ENCODE assay signal across 16 cellular contexts in the genomic region with DNA sequence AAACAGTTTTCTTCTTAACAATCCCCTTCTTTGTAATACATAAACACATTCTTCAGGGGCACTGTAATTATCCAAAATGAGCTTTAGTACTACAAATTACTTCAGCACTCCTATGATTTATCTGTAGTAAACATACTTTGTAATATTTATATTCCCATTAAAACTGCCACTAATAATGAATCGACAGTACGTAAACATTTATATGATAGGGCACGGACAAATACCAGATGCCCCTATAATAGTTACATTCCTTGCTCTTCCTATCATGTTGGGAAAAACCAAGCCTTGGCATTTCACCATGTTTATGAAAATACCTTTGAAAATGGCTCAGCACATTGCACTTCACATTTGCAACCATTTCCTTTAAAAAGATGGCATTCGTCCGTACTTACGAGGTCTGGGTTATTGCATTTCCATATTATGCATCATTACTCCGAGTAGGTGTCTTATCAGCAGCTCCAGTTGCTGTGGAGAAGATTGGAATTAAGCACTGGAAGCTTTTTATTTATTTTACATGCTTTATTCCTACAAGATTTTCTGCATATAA.
DNase-seq lines count a peak whose midpoint lies in the region; ATAC-seq and TF ChIP-seq lines count a peak whose summit lies in the region.
"Had no signal": no experiment of that assay in that cellular context is flagged by ENCODE, and none has a peak within 500 bp of the region (broad histone marks: within the 10 kb centered on the region; RNA-seq: fewer than 3 reads in every experiment).

No MANE protein-coding gene starts in this region.

- dilution Hi-C loops in IMR-90 (cut with HindIII; ENCODE audit: low sequenced_read_pairs, unreplicated experiment) = no loop called here

- H3K27ac ChIP-seq in IMR-90 (ENCODE audit: insufficient read depth, low read length) = no peak overlapping the region
- no peak overlapping the region for H3K27ac ChIP-seq in PC-3 (ENCODE audit: low read length)
- H3K27ac ChIP-seq in rectal smooth muscle tissue (ENCODE audit: low read depth, low read length) = no peak overlapping the region
- H3K27ac ChIP-seq in A673 (ENCODE audit: low read depth, low read length, poor library complexity, severe bottlenecking) = no peak overlapping the region
- H3K27ac ChIP-seq: SJCRH30 had no signal

- no peak for TF ChIP-seq RAD21 in IMR-90 (IDR thresholded peaks at IDR 0.05; ENCODE audit: low read length)

- intact Hi-C loops in IMR-90 (cut with micrococcal nuclease) = no loop called here
- intact Hi-C loops in PC-3 (cut with micrococcal nuclease) = no loop called here
- intact Hi-C loops in A673 (cut with micrococcal nuclease; ENCODE audit: unreplicated experiment) = no loop called here

- no peak overlapping the region for H4K91ac ChIP-seq in IMR-90 (ENCODE audit: insufficient read depth, low read depth, low read length)

- no peaks in the 10 kb centered on the region for H3F3A ChIP-seq in PC-3 (ENCODE audit: low read length, unreplicated experiment)

- H2BK20ac ChIP-seq in IMR-90 (ENCODE audit: low read depth, low read length) = no peak overlapping the region

- in situ Hi-C loops in IMR-90 (cut with MboI; ENCODE audit: low sequenced_read_pairs) = loop anchor here (25.0 kb wide), 1 partner anchor 642 kb away; no protein-coding TSS in a partner anchor

- H3K9ac ChIP-seq in IMR-90 (ENCODE audit: low read depth, low read length) (no peak overlapping the region; the same call in 1 of the 2 replicates), PC-3 (ENCODE audit: low read length) (no peak overlapping the region), rectal smooth muscle tissue (ENCODE audit: low read length) (no peak overlapping the region)

- H4K20me1 ChIP-seq in IMR-90 (ENCODE audit: insufficient read depth, low read length) (no peaks in the 10 kb centered on the region), PC-3 (ENCODE audit: low read length) (no peaks in the 10 kb centered on the region)

- H4K5ac ChIP-seq in IMR-90 (ENCODE audit: low read depth, low read length) = peak overlapping the region; percentile 23; the same call in 1 of the 2 replicates

- H3K9me1 ChIP-seq in IMR-90 (ENCODE audit: insufficient read depth, low read length) = no peaks in the 10 kb centered on the region

- H2AFZ ChIP-seq in IMR-90 (replicated peaks; ENCODE audit: low read length, poor library complexity) = no peak overlapping the region
- H2AFZ ChIP-seq in PC-3 (ENCODE audit: low read length) = peak overlapping the region; percentile 20; the same call in 1 of the 2 replicates

- CTCF ChIA-PET in IMR-90 (lab: Yijun Ruan, JAX) = interaction anchor here (0.7 kb wide), 1 partner anchor 12 kb away, joined by 3 read pairs; no protein-coding TSS in a partner anchor
- CTCF ChIA-PET in PC-3 (lab: Charles Lee) = no interaction called here
- CTCF ChIA-PET in A673 (lab: Charles Lee) = no interaction called here

- H3K23ac ChIP-seq in IMR-90 (ENCODE audit: low read depth, low read length) = no peak overlapping the region

- no peak overlapping the region for H3K14ac ChIP-seq in IMR-90 (replicated peaks; ENCODE audit: low read depth, low read length)

- POLR2A ChIA-PET in IMR-90 (lab: Charles Lee; ENCODE audit: unreplicated experiment) (interaction anchor here (0.6 kb wide), 1 partner anchor 8 kb away, joined by 4 read pairs; no protein-coding TSS in a partner anchor), PC-3 (lab: Charles Lee; ENCODE audit: unreplicated experiment) (no interaction called here), A673 (lab: Charles Lee; ENCODE audit: low non-redundant PET) (no interaction called here)

- no peaks in the 10 kb centered on the region for H3K79me1 ChIP-seq in IMR-90 (ENCODE audit: low read depth in 1 of 2, low read length in 2 of 2)

- no peak overlapping the region for H2AK5ac ChIP-seq in IMR-90 (ENCODE audit: low read depth, low read length)

- no peak overlapping the region for H4K8ac ChIP-seq in IMR-90 (ENCODE audit: low read depth in 2 of 2, low read length in 2 of 2)

- no peaks in the 10 kb centered on the region for H3K9me2 ChIP-seq in PC-3 (replicated peaks; ENCODE audit: low read length)

- H3K79me2 ChIP-seq in PC-3 (ENCODE audit: low read length) = no peaks in the 10 kb centered on the region

- H3K36me3 ChIP-seq in IMR-90 (ENCODE audit: control insufficient read depth, insufficient read depth, low read length) = no peaks in the 10 kb centered on the region
- H3K36me3 ChIP-seq in PC-3 (ENCODE audit: low read depth, low read length) = no peaks in the 10 kb centered on the region
- H3K36me3 ChIP-seq in rectal smooth muscle tissue (ENCODE audit: control insufficient read depth, insufficient read depth, low read length) = no peaks in the 10 kb centered on the region
- no peaks in the 10 kb centered on the region for H3K36me3 ChIP-seq in A673 (ENCODE audit: insufficient read depth, low read length, poor library complexity, severe bottlenecking)
- H3K36me3 ChIP-seq: SJCRH30 had no signal

- no peak overlapping the region for H3K56ac ChIP-seq in IMR-90 (ENCODE audit: extremely low read depth, insufficient read depth, low read length)

- H2AK9ac ChIP-seq in IMR-90 (replicated peaks; ENCODE audit: low read depth, low read length, poor library complexity) = no peak overlapping the region

- BruUV-seq in IMR-90 (replicated peaks; lab: Mats Ljungman, UMichigan) = no TSS peak
- BruUV-seq in PC-3 (replicated peaks; lab: Mats Ljungman, UMichigan) = no TSS peak
- BruUV-seq in A673 (replicated peaks; lab: Mats Ljungman, UMichigan) = no TSS peak

- H3K27me3 ChIP-seq in IMR-90 (ENCODE audit: control insufficient read depth, insufficient read depth, low read length) (no peaks in the 10 kb centered on the region), PC-3 (ENCODE audit: low read length) (no peaks in the 10 kb centered on the region), rectal smooth muscle tissue (ENCODE audit: control insufficient read depth, insufficient read depth, low read length) (no peaks in the 10 kb centered on the region), A673 (replicated peaks; ENCODE audit: insufficient read depth, low read depth, low read length, poor library complexity) (no peaks in the 10 kb centered on the region)
- H3K27me3 ChIP-seq: SJCRH30 had no signal

- peak overlapping the region; percentile 17 for H2BK5ac ChIP-seq in IMR-90 (ENCODE audit: low read depth, low read length, poor library complexity, severe bottlenecking)

- TF ChIP-seq POLR2A in IMR-90 (IDR thresholded peaks at IDR 0.05; ENCODE audit: low read depth, low read length) = no peak

- H3K9me3 ChIP-seq in IMR-90 (ENCODE audit: control insufficient read depth, insufficient read depth, low read length) = no peaks in the 10 kb centered on the region
- no peaks in the 10 kb centered on the region for H3K9me3 ChIP-seq in PC-3 (ENCODE audit: low read length)
- H3K9me3 ChIP-seq in A673 (ENCODE audit: low read depth, low read length, poor library complexity, severe bottlenecking) = no peaks in the 10 kb centered on the region
- H3K9me3 ChIP-seq: SJCRH30 had no signal

- H3K18ac ChIP-seq in IMR-90 (ENCODE audit: low read depth, low read length) = peak overlapping the region; percentile 72; the same call in 1 of the 2 replicates

- no peak overlapping the region for H2BK120ac ChIP-seq in IMR-90 (ENCODE audit: low read depth, low read length)

- H3K4ac ChIP-seq in IMR-90 (ENCODE audit: low read depth, low read length) = no peak overlapping the region

- peak overlapping the region; percentile 87 for H3K4me2 ChIP-seq in IMR-90 (ENCODE audit: low read depth, low read length)
- H3K4me2 ChIP-seq in PC-3 (ENCODE audit: low read length) = no peak overlapping the region

- ATAC-seq in IMR-90 (ENCODE audit: low read depth) (peak; percentile 73), PC-3 (no peak)
- ATAC-seq: HCT116 had no signal

- H3K4me3 ChIP-seq in IMR-90 (ENCODE audit: insufficient read depth, low read depth, low read length) (peak overlapping the region; percentile 23; the same call in 1 of the 2 replicates), PC-3 (ENCODE audit: low read length) (no peak overlapping the region; the same call in 1 of the 2 replicates), fibroblast of pulmonary artery (replicated peaks; ENCODE audit: low read depth, low read length) (no peak overlapping the region), rectal smooth muscle tissue (ENCODE audit: low read length) (peak overlapping the region; percentile 9), A673 (ENCODE audit: low read depth, low read length, poor library complexity, severe bottlenecking) (no peak overlapping the region)
- H3K4me3 ChIP-seq: SJCRH30 had no signal

- TF ChIP-seq CTCF in IMR-90 (conservative IDR thresholded peaks at IDR 0.05; ENCODE audit: low read depth, low read length) = no peak
- TF ChIP-seq CTCF in PC-3 (conservative IDR thresholded peaks at IDR 0.05; ENCODE audit: low read depth, low read length) = no peak
- TF ChIP-seq CTCF in fibroblast of pulmonary artery (IDR thresholded peaks at IDR 0.05; ENCODE audit: low read length, missing control alignments) = no peak
- no peak for TF ChIP-seq CTCF in A673 (conservative IDR thresholded peaks at IDR 0.05; ENCODE audit: low read depth, low read length)

- WGBS in IMR-90 (ENCODE audit: extremely low coverage in 2 of 2, insufficient read length in 1 of 2), 2 experiments = no CpG with 5 or more reads among the region's 7 CpGs

- H2BK15ac ChIP-seq in IMR-90 (ENCODE audit: low read depth, low read length) = no peak overlapping the region

- DNase-seq in IMR-90 (peak; percentile 60), PC-3 (no peak), fibroblast of pulmonary artery (ENCODE audit: low read depth) (peak; percentile 17), A673 (ENCODE audit: low spot score) (no peak), HUDEP-2 (lab: John Stamatoyannopoulos, UW; ENCODE audit: unreplicated experiment in 76 of 76) (no peak)
- no peak for DNase-seq in activated effector memory CD4-positive, alpha-beta T cell treated with anti-CD3 and anti-CD28 coated beads, Interleukin-2, amount 50 U/mL, for 16 hours
- DNase-seq: Calu3; CD4-positive, alpha-beta memory T cell; DMS79; KBM-7; NCI-H1048; NCI-H1694; NCI-H526; SJCRH30 had no signal

- H3K4me1 ChIP-seq in IMR-90 (ENCODE audit: control insufficient read depth, insufficient read depth, low read length) (peaks cover 2% of the 10 kb centered on the region), PC-3 (ENCODE audit: insufficient read depth, low read length) (no peaks in the 10 kb centered on the region), rectal smooth muscle tissue (ENCODE audit: control insufficient read depth, insufficient read depth, low read length) (no peaks in the 10 kb centered on the region), A673 (ENCODE audit: insufficient read depth, low read length, poor library complexity, severe bottlenecking) (peaks cover 7% of the 10 kb centered on the region)
- H3K4me1 ChIP-seq: SJCRH30 had no signal

TF ChIP-seq in IMR-90, 13 proteins besides CTCF, POLR2A, EP300 and RAD21 (continues in another document):
- TF ChIP-seq BHLHE40 (IDR thresholded peaks at IDR 0.05; ENCODE audit: low read depth, low read length) (no peak), FOS (IDR thresholded peaks at IDR 0.05; ENCODE audit: low read depth, low read length) (no peak), NFE2L2 (IDR thresholded peaks at IDR 0.05; ENCODE audit: low read depth, low read length) (no peak), RCOR1 (IDR thresholded peaks at IDR 0.05; ENCODE audit: insufficient replicate concordance, low read length) (no peak), SMC3 (IDR thresholded peaks at IDR 0.05; ENCODE audit: low read depth, low read length) (no peak)

Comparison
In these comparisons a context has a peak if more than half of its experiments do, and no peak if none do; other contexts are left out.
1. DNase-seq: peak in IMR-90 (single experiment) and fibroblast of pulmonary artery (single experiment); none in PC-3 (single experiment), A673 (single experiment), activated effector memory CD4-positive, alpha-beta T cell treated with anti-CD3 and anti-CD28 coated beads, Interleukin-2, amount 50 U/mL, for 16 hours (single experiment) and HUDEP-2 (0 of 76).
2. H3K4me3 ChIP-seq: peak in IMR-90 (single experiment) and rectal smooth muscle tissue (single experiment); none in PC-3 (single experiment), fibroblast of pulmonary artery (single experiment) and A673 (single experiment).